Comparison of ENCODE assay signal across 11 cellular contexts in the genomic region with DNA sequence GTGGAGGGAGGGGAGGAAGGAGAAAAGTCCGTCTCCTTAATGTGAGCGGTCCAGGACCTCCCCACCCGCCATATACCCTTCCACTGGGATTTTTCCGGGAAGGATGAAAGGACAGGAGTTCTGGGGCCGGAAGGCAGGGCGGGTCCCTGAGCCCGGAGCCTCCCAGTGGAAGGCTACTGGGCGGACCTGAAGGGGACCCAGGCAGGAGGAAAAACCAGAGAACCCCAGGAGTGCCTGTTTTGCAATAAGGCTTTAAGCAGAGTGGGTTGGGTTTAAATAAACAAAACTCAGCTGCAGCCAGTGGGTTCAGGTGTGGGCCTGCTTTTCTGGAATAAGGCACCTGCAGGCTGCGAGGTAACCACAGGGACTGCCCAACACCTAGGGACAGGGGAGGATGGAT. TPM values are rescaled to one million over a fixed set of nuclear protein-coding genes. Genes with fewer than 3 reads are reported as not detected.
A peak's percentile ranks its signal among the peaks of the same experiment; 100 is the strongest.
DNase-seq lines count a peak whose midpoint lies in the region; ATAC-seq and TF ChIP-seq lines count a peak whose summit lies in the region.
"Had no signal": no experiment of that assay in that cellular context is flagged by ENCODE, and none has a peak within 500 bp of the region (broad histone marks: within the 10 kb centered on the region; RNA-seq: fewer than 3 reads in every experiment).

No MANE protein-coding gene starts in this region.

- H3K27ac Mint-ChIP-seq in GM23338 = no peak overlapping the region
- H3K27ac Mint-ChIP-seq in neural progenitor cell = no peak overlapping the region

- ATAC-seq in GM23338 (no peak), Panc1 (no peak), HG03039 (IDR thresholded peaks at IDR 0.05; ENCODE audit: unreplicated experiment) (no peak), GM21786 (IDR thresholded peaks at IDR 0.05; ENCODE audit: unreplicated experiment) (no peak), HG02623 (IDR thresholded peaks at IDR 0.05; ENCODE audit: unreplicated experiment) (no peak)

- no peaks in the 10 kb centered on the region for H3K36me3 ChIP-seq in GM23338 (ENCODE audit: insufficient read depth)
- no peaks in the 10 kb centered on the region for H3K36me3 ChIP-seq in Panc1 (ENCODE audit: control insufficient read depth, insufficient read depth, low read length)
- peaks cover 6% of the 10 kb centered on the region for H3K36me3 ChIP-seq in neural progenitor cell
- no peaks in the 10 kb centered on the region for H3K36me3 ChIP-seq in testis (ENCODE audit: low read depth, missing control alignments)
- H3K36me3 ChIP-seq: adrenal gland had no signal

- H3K4me1 ChIP-seq in GM23338 (ENCODE audit: insufficient read depth) (peaks cover 5% of the 10 kb centered on the region; the same call in 1 of the 2 replicates), Panc1 (ENCODE audit: control insufficient read depth, insufficient read depth, low read length) (peaks cover 12% of the 10 kb centered on the region), neural progenitor cell (peaks cover 9% of the 10 kb centered on the region), testis (peaks cover 8% of the 10 kb centered on the region)

- H3K9me3 ChIP-seq in Panc1 (ENCODE audit: control insufficient read depth, insufficient read depth, low read depth, low read length) = no peaks in the 10 kb centered on the region
- no peaks in the 10 kb centered on the region for H3K9me3 ChIP-seq in neural progenitor cell (ENCODE audit: low read depth)
- no peaks in the 10 kb centered on the region for H3K9me3 ChIP-seq in testis
- H3K9me3 ChIP-seq: adrenal gland had no signal

- TF ChIP-seq CTCF in GM23338 (conservative IDR thresholded peaks at IDR 0.05; ENCODE audit: low read depth in 2 of 2) (no peak), Panc1 (IDR thresholded peaks at IDR 0.05) (no peak), epithelial cell of proximal tubule (conservative IDR thresholded peaks at IDR 0.05; ENCODE audit: low read depth, low read length) (no peak), neural progenitor cell (IDR thresholded peaks at IDR 0.05) (no peak), testis (IDR thresholded peaks at IDR 0.05) (no peak)

- H3K79me2 ChIP-seq in GM23338 (replicated peaks; ENCODE audit: insufficient read depth) (no peaks in the 10 kb centered on the region), neural progenitor cell (ENCODE audit: low read depth) (peaks cover 20% of the 10 kb centered on the region)

- no TSS peak for BruUV-seq in Panc1 (replicated peaks; lab: Mats Ljungman, UMichigan)

- peak overlapping the region; percentile 89 for H3K4me2 ChIP-seq in GM23338
- H3K4me2 ChIP-seq in neural progenitor cell = peak overlapping the region; percentile 92
- H3K4me2 ChIP-seq: KMS-11 had no signal

- intact Hi-C loops in Panc1 (cut with micrococcal nuclease; ENCODE audit: unreplicated experiment) (no loop called here), testis (cut with DNase I; ENCODE audit: low total_unique reads) (no loop called here)

- H3K9me3 Mint-ChIP-seq in GM23338 (0 out of 3 replicates have a peak, but pooled peaks cover 3% of the 10 kb centered on the region), neural progenitor cell (peaks cover 18% of the 10 kb centered on the region)

- WGBS in testis, 2 donors = 33 to 65% methylated on average over 9 of the region's 9 CpGs

- H4K20me1 ChIP-seq in GM23338 (replicated peaks; ENCODE audit: insufficient read depth) (no peaks in the 10 kb centered on the region), neural progenitor cell (ENCODE audit: low read depth) (peaks cover 18% of the 10 kb centered on the region)

- H2AFZ ChIP-seq in GM23338 (0 out of 2 replicates have a peak overlapping the region, but pooled peaks have one; percentile 69), neural progenitor cell (replicated peaks) (no peak overlapping the region)

- in situ Hi-C loops in Panc1 (cut with HindIII; ENCODE audit: low pct_unique_long_range_greater_than_20kb, low sequenced_read_pairs) = no loop called here

- H3K9ac ChIP-seq in neural progenitor cell = no peak overlapping the region
- H3K9ac ChIP-seq: KMS-11 had no signal

- H3K4me1 Mint-ChIP-seq in GM23338 (peaks cover 10% of the 10 kb centered on the region; the same call in 2 of the 3 replicates), neural progenitor cell (peaks cover 27% of the 10 kb centered on the region)

- DNase-seq in GM23338 (ENCODE audit: low spot score) (no peak), Panc1 (ENCODE audit: low read depth, low spot score) (no peak), epithelial cell of proximal tubule (ENCODE audit: low read depth) (no peak), neural progenitor cell (ENCODE audit: low spot score) (no peak), testis (no peak)
- DNase-seq: adrenal gland, NCI-H2029 treated with DMSO at 0.1 percent for 48 hours had no signal

- H3K27me3 Mint-ChIP-seq in GM23338 (ENCODE audit: insufficient read depth, low read depth, poor library complexity) (peaks cover 42% of the 10 kb centered on the region), neural progenitor cell (ENCODE audit: insufficient read depth, low read depth) (peaks cover 11% of the 10 kb centered on the region)

- H3K4me3 ChIP-seq in GM23338 = peak overlapping the region; percentile 64
- peak overlapping the region; percentile 54 to 67; a peak in 3 of 4 replicates for H3K4me3 ChIP-seq in Panc1 (ENCODE audit: low read depth in 2 of 2, low read length in 2 of 2)
- peak overlapping the region; percentile 73 for H3K4me3 ChIP-seq in epithelial cell of proximal tubule (ENCODE audit: low read depth, low read length)
- H3K4me3 ChIP-seq in neural progenitor cell = peak overlapping the region; percentile 88
- H3K4me3 ChIP-seq in testis = no peak overlapping the region

- H3F3A ChIP-seq in GM23338 (replicated peaks; ENCODE audit: low read depth) (no peaks in the 10 kb centered on the region), neural progenitor cell (ENCODE audit: low read depth) (peaks cover 34% of the 10 kb centered on the region)

- H3K27ac ChIP-seq in GM23338 (ENCODE audit: low read depth) = no peak overlapping the region
- peak overlapping the region; percentile 51; the same call in 1 of the 2 replicates for H3K27ac ChIP-seq in Panc1 (ENCODE audit: low read length)
- H3K27ac ChIP-seq in neural progenitor cell = no peak overlapping the region
- H3K27ac ChIP-seq in testis = no peak overlapping the region
- H3K27ac ChIP-seq: adrenal gland, KMS-11 had no signal

- peaks cover 43% of the 10 kb centered on the region for H3K27me3 ChIP-seq in GM23338 (ENCODE audit: insufficient read depth)
- no peaks in the 10 kb centered on the region for H3K27me3 ChIP-seq in Panc1 (ENCODE audit: control insufficient read depth, insufficient read depth, low read length)
- peaks cover 42% of the 10 kb centered on the region for H3K27me3 ChIP-seq in neural progenitor cell
- no peaks in the 10 kb centered on the region for H3K27me3 ChIP-seq in testis

- H3K9me2 ChIP-seq in GM23338 (ENCODE audit: insufficient read depth) = no peaks in the 10 kb centered on the region

- POLR2A ChIA-PET in Panc1 (lab: Charles Lee) = interaction anchor here (0.6 kb wide), 1 partner anchor 22 kb away, joined by 5 read pairs; no protein-coding TSS in a partner anchor

- H3K4me3 Mint-ChIP-seq in GM23338 (peak overlapping the region; percentile 64), neural progenitor cell (peak overlapping the region; percentile 83)

- no peak for TF ChIP-seq POLR2A in testis (IDR thresholded peaks at IDR 0.05)

- CTCF ChIA-PET in Panc1 (lab: Charles Lee) = no interaction called here

- peaks cover 15% of the 10 kb centered on the region; the same call in 2 of the 3 replicates for H3K36me3 Mint-ChIP-seq in GM23338 (ENCODE audit: low read depth)
- peaks cover 13% of the 10 kb centered on the region for H3K36me3 Mint-ChIP-seq in neural progenitor cell

TF ChIP-seq in GM23338, 12 proteins besides CTCF, POLR2A, EP300 and RAD21 (continues in another document):
- no peak for TF ChIP-seq POLR2AphosphoS5 (IDR thresholded peaks at IDR 0.05; ENCODE audit: low read depth)
- TF ChIP-seq, protein P1, sequence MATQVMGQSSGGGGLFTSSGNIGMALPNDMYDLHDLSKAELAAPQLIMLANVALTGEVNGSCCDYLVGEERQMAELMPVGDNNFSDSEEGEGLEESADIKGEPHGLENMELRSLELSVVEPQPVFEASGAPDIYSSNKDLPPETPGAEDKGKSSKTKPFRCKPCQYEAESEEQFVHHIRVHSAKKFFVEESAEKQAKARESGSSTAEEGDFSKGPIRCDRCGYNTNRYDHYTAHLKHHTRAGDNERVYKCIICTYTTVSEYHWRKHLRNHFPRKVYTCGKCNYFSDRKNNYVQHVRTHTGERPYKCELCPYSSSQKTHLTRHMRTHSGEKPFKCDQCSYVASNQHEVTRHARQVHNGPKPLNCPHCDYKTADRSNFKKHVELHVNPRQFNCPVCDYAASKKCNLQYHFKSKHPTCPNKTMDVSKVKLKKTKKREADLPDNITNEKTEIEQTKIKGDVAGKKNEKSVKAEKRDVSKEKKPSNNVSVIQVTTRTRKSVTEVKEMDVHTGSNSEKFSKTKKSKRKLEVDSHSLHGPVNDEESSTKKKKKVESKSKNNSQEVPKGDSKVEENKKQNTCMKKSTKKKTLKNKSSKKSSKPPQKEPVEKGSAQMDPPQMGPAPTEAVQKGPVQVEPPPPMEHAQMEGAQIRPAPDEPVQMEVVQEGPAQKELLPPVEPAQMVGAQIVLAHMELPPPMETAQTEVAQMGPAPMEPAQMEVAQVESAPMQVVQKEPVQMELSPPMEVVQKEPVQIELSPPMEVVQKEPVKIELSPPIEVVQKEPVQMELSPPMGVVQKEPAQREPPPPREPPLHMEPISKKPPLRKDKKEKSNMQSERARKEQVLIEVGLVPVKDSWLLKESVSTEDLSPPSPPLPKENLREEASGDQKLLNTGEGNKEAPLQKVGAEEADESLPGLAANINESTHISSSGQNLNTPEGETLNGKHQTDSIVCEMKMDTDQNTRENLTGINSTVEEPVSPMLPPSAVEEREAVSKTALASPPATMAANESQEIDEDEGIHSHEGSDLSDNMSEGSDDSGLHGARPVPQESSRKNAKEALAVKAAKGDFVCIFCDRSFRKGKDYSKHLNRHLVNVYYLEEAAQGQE (IDR thresholded peaks at IDR 0.05; ENCODE audit: unreplicated experiment) = no peak
- TF ChIP-seq NANOG (IDR thresholded peaks at IDR 0.05; ENCODE audit: borderline replicate concordance) = no peak
- no peak for TF ChIP-seq EZH2phosphoT487 (IDR thresholded peaks at IDR 0.05; ENCODE audit: unreplicated experiment)

RNA-seq across cellular contexts. Expression of a gene that starts 1.7 kb away (rescaled TPM):
- total RNA-seq in GM23338 (2014; rRNA removed; shearing (Covaris generic)) = 20.4 and 21.0 TPM in 2 replicates
- polyA plus RNA-seq in GM23338 (2016; fragmentation: Nextera tagmentation; extraction: Ambion mirVana) (4.8 and 6.1 TPM in 2 replicates), testis (ENCODE audit: insufficient read depth, low read depth, low replicate concordance) (5.6 TPM)
- total RNA-seq in Panc1 (2021; ENCODE audit: unreplicated experiment) (30.7 TPM), epithelial cell of proximal tubule (33.7 and 85.0 TPM in 2 replicates), neural progenitor cell (ENCODE audit: low replicate concordance) (12.3 and 18.0 TPM in 2 replicates), testis (10 to 100 TPM; 13.8 to 21.5 TPM)
- polyA plus RNA-seq in Panc1 (2012; ENCODE audit: insufficient read length) = 34.8 TPM

Comparison
In these comparisons a context has a peak if more than half of its experiments do, and no peak if none do; other contexts are left out.
1. H3K4me3 ChIP-seq: peak in GM23338 (single experiment), Panc1 (2 of 2), epithelial cell of proximal tubule (single experiment) and neural progenitor cell (single experiment); none in testis (0 of 2).